In genomic region chr5:157948738-157949410, GRCh38 we compare ENCODE assay signal across 8 cellular contexts.
DNase-seq lines count a peak whose midpoint lies in the region; ATAC-seq and TF ChIP-seq lines count a peak whose summit lies in the region.

No MANE protein-coding gene starts in this region.

- DNase-seq in BE2C: peak; percentile 92
- DNase-seq in NCI-H748 treated with DMSO at 0.1 percent for 48 hours (lab: John Stamatoyannopoulos, UW): peak; percentile 72
- DNase-seq in activated CD4-positive, alpha-beta T cell treated with anti-CD3 and anti-CD28 coated beads, Interleukin-2, amount 50 U/mL, for 48 hours: peak; percentile 80 to 86
- DNase-seq in effector memory CD4-positive, alpha-beta T cell: peak; percentile 38 to 64 (median 49)
- peak; percentile 81 to 83 for DNase-seq in memory B cell (ENCODE audit: low spot score in 2 of 2)
- DNase-seq in stimulated activated CD8-positive, alpha-beta memory T cell treated with anti-CD3 and anti-CD28 coated beads, Interleukin-12 subunit alpha, Interleukin-12 subunit beta, amount 100 ng/mL, for 4 hours (ENCODE audit: low read depth): peak; percentile 42

- no peaks in the 10 kb centered on the region for H3K9me3 ChIP-seq in BE2C
- no peaks in the 10 kb centered on the region for H3K9me3 ChIP-seq in effector memory CD4-positive, alpha-beta T cell (ENCODE audit: control insufficient read depth, low read length)

- peak; percentile 82 for ATAC-seq in GM19324 (IDR thresholded peaks at IDR 0.05; ENCODE audit: low FRiP score, unreplicated experiment)
- ATAC-seq in HG03558 (IDR thresholded peaks at IDR 0.05; ENCODE audit: extremely low read depth, unreplicated experiment): peak; percentile 78
- peak; percentile 100 for ATAC-seq in memory B cell (ENCODE audit: low read depth)

- peaks cover 6% of the 10 kb centered on the region for H3K27me3 Mint-ChIP-seq in memory B cell

- no peak overlapping the region for H3K27ac Mint-ChIP-seq in memory B cell

- peak overlapping the region; percentile 28 for H3K4me3 Mint-ChIP-seq in memory B cell

- peak overlapping the region; percentile 29 for H3K4me3 ChIP-seq in BE2C (ENCODE audit: low read depth, low read length)
- no peak overlapping the region for H3K4me3 ChIP-seq in effector memory CD4-positive, alpha-beta T cell (ENCODE audit: insufficient read depth, low read depth, low read length, poor library complexity, severe bottlenecking)

- no peaks in the 10 kb centered on the region for H3K27me3 ChIP-seq in BE2C
- no peaks in the 10 kb centered on the region for H3K27me3 ChIP-seq in effector memory CD4-positive, alpha-beta T cell (replicated peaks; ENCODE audit: control insufficient read depth, insufficient read depth, low read length, poor library complexity, severe bottlenecking)

- H3K9me3 Mint-ChIP-seq in memory B cell: no peaks in the 10 kb centered on the region

- H3K4me1 ChIP-seq in BE2C: no peaks in the 10 kb centered on the region
- no peaks in the 10 kb centered on the region for H3K4me1 ChIP-seq in effector memory CD4-positive, alpha-beta T cell (ENCODE audit: control insufficient read depth, insufficient read depth, low read length, poor library complexity, severe bottlenecking)

- H3K36me3 Mint-ChIP-seq in memory B cell: no peaks in the 10 kb centered on the region

- peaks cover 5% of the 10 kb centered on the region for H3K4me1 Mint-ChIP-seq in memory B cell

- TF ChIP-seq CTCF in BE2C (IDR thresholded peaks at IDR 0.05; ENCODE audit: low read depth, low read length): peak; percentile 94

- H3K36me3 ChIP-seq in BE2C: no peaks in the 10 kb centered on the region
- H3K36me3 ChIP-seq in effector memory CD4-positive, alpha-beta T cell (ENCODE audit: control insufficient read depth, insufficient read depth, low read length): no peaks in the 10 kb centered on the region

- H3K27ac ChIP-seq in effector memory CD4-positive, alpha-beta T cell (ENCODE audit: insufficient read depth, low read length, poor library complexity, severe bottlenecking): no peak overlapping the region

Comparison
In these comparisons a context has a peak if more than half of its experiments do, and no peak if none do; other contexts are left out.
1. DNase-seq: peak in every context shown above with its lines; median percentile 92 in BE2C; 83 in activated CD4-positive, alpha-beta T cell treated with anti-CD3 and anti-CD28 coated beads, Interleukin-2, amount 50 U/mL, for 48 hours; 82 in memory B cell; 72 in NCI-H748 treated with DMSO at 0.1 percent for 48 hours; 49 in effector memory CD4-positive, alpha-beta T cell; 42 in stimulated activated CD8-positive, alpha-beta memory T cell treated with anti-CD3 and anti-CD28 coated beads, Interleukin-12 subunit alpha, Interleukin-12 subunit beta, amount 100 ng/mL, for 4 hours.